In the genomic region with DNA sequence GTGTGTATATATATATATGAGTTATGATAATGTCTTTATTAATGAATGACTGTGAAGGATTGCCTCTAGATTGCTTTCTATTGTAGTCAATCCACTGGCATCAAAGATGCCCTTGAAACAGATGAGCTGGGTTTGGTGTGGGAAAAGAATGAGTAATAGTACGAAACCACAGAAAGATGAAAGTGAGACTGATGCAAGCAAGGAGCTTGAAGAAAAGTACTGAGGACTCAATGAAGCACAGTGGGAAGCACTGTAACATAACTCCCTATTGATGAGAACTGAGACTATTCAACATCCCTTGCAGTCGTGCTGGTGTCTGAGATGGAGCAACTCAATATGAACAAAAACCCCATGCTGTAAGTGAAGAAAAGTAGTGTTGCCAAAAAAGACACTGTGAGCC, we compare ENCODE assay signal across 16 cellular contexts.
DNase-seq lines count a peak whose midpoint lies in the region; ATAC-seq, FAIRE-seq and TF ChIP-seq lines count a peak whose summit lies in the region.
"Had no signal": no experiment of that assay in that cellular context is flagged by ENCODE, and none has a peak within 500 bp of the region (broad histone marks: within the 10 kb centered on the region; RNA-seq: fewer than 3 reads in every experiment).

No MANE protein-coding gene starts in this region.

- H3K4me1 ChIP-seq in RWPE2 (ENCODE audit: insufficient read depth, poor library complexity, severe bottlenecking) (no peaks in the 10 kb centered on the region), right atrium auricular region (no peaks in the 10 kb centered on the region)
- H3K4me1 ChIP-seq: psoas muscle had no signal

- H3K9me3 ChIP-seq in RWPE2 (ENCODE audit: severe bottlenecking) (no peaks in the 10 kb centered on the region), right atrium auricular region (no peaks in the 10 kb centered on the region)
- H3K9me3 ChIP-seq: psoas muscle had no signal

- H3K27ac ChIP-seq in RWPE2 (ENCODE audit: poor library complexity, severe bottlenecking) (no peak overlapping the region), right atrium auricular region (no peak overlapping the region)
- H3K27ac ChIP-seq: hepatocyte, psoas muscle, SK-N-MC had no signal

- TF ChIP-seq POLR2A in GM12892 (IDR thresholded peaks at IDR 0.05; ENCODE audit: low read depth, low read length), result no peak

- H3K4me3 ChIP-seq in RWPE2 (ENCODE audit: severe bottlenecking) (no peak overlapping the region), kidney epithelial cell (ENCODE audit: low read depth, low read length) (no peak overlapping the region), right atrium auricular region (no peak overlapping the region)
- H3K4me3 ChIP-seq: hepatocyte, psoas muscle, SK-N-MC had no signal

- ATAC-seq in GM18858 (IDR thresholded peaks at IDR 0.05; ENCODE audit: unreplicated experiment) (peak; percentile 84), HG02884 (IDR thresholded peaks at IDR 0.05; ENCODE audit: unreplicated experiment) (peak; percentile 70), RWPE2 (ENCODE audit: low read depth) (peak; percentile 57; the same call in 2 of the 3 replicates)
- ATAC-seq: psoas muscle had no signal

- H3K36me3 ChIP-seq in RWPE2 (ENCODE audit: low read depth) (no peaks in the 10 kb centered on the region), kidney epithelial cell (ENCODE audit: control insufficient read depth, insufficient read depth, low read length) (no peaks in the 10 kb centered on the region), right atrium auricular region (no peaks in the 10 kb centered on the region)

- no peak for FAIRE-seq in GM12892 (lab: Jason Lieb, UNC)

- no peak for TF ChIP-seq CTCF in RWPE2 (IDR thresholded peaks at IDR 0.05; ENCODE audit: poor library complexity, severe bottlenecking)
- no peak for TF ChIP-seq CTCF in kidney epithelial cell (IDR thresholded peaks at IDR 0.05; ENCODE audit: insufficient read depth, low read length, poor library complexity, severe bottlenecking)
- TF ChIP-seq CTCF in right atrium auricular region (IDR thresholded peaks at IDR 0.05), result no peak

- H3K27me3 ChIP-seq in RWPE2 (ENCODE audit: insufficient read depth, poor library complexity, severe bottlenecking), result no peaks in the 10 kb centered on the region
- H3K27me3 ChIP-seq in kidney epithelial cell (ENCODE audit: control insufficient read depth, insufficient read depth, low read length), result no peaks in the 10 kb centered on the region
- no peaks in the 10 kb centered on the region for H3K27me3 ChIP-seq in right atrium auricular region
- H3K27me3 ChIP-seq: hepatocyte had no signal

- DNase-seq in RWPE2 (ENCODE audit: low spot score) (no peak), kidney epithelial cell (ENCODE audit: low read depth) (peak; percentile 56), HK-2 (ENCODE audit: unreplicated experiment) (no peak), AG20443 (ENCODE audit: low spot score) (no peak), GM12892 (ENCODE audit: insufficient read length) (no peak), right atrium auricular region (ENCODE audit: low spot score) (no peak)
- DNase-seq: activated CD4-positive, alpha-beta T cell treated with anti-CD3 and anti-CD28 coated beads for 1 hour; activated naive CD4-positive, alpha-beta T cell treated with anti-CD3 and anti-CD28 coated beads, Interleukin-2, amount 50 U/mL, for 16 hours; CD4-positive, CD25-positive, alpha-beta regulatory T cell; mesendoderm; MM.1S; psoas muscle had no signal
